Comparison of ENCODE assay signal across 20 cellular contexts in the genomic region with DNA sequence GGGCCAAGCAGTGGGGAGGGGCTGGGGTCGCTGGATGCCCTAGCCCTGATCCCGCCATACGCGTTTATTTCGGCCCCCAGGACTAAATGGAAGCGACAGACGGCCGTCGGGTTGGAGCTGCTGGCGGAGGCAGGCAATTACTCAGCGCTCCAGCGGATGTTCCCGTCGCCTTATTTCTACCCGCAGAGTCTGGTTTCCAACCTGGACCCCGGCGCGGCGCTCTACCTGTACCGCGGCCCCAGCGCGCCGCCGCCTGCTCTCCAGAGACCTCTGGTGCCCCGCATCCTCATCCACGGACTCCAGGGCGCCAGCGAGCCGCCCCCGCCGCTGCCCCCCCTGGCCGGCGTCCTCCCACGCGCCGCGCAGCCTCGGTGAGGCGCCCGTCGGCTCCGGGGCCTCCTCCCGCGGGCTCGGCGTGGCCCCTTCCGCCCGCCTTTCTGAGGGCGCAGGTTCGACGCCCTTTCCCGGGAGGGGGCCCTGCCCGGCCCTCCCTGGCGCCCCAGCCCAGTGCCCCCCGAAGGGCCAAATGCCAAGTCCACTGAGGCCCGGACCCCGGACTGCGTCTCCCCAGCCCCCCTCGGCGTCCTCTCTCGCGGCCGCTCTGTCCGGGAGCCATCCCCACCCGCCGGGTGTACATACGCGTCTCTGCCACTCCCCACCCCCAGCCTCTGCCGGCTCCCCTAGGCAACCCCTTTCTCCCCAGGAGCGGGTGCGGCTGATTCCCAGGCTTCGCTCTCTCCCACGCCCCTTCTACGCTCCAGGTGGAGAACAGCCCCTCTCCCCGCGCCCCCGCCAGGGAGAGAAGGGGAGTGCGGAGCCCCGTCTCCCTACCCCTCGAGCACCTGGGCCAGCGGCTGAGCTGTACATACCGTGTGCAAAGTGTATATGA. TPM values are rescaled to one million over a fixed set of nuclear protein-coding genes. Genes with fewer than 3 reads are reported as not detected.
DNase-seq lines count a peak whose midpoint lies in the region; ATAC-seq and TF ChIP-seq lines count a peak whose summit lies in the region.
"Had no signal": no experiment of that assay in that cellular context is flagged by ENCODE, and none has a peak within 500 bp of the region (broad histone marks: within the 10 kb centered on the region; RNA-seq: fewer than 3 reads in every experiment).

No MANE protein-coding gene starts in this region.

- 4 to 6% (median 5%) methylated on average over 41 to 83 of the region's 83 CpGs for WGBS in spleen, 5 donors

- ATAC-seq in activated naive CD8-positive, alpha-beta T cell treated with anti-CD3 and anti-CD28 coated beads, Interleukin-2, amount 10 ng/mL, durations not matched to agents 7 days and 5 days (ENCODE audit: low read depth) = no peak
- no peak for ATAC-seq in activated naive CD8-positive, alpha-beta T cell treated with anti-CD3 and anti-CD28 coated beads, Interleukin-2, amount 50 U/mL, for 24 hours
- ATAC-seq in stimulated activated memory B cell treated with anti-CD40 and anti-IgM and Interleukin-4, amounts not matched to agents 10 μg/mL and 1 μg/mL and 100 μg/mL, for 72 hours = peak; percentile 16

- H3K27ac Mint-ChIP-seq in activated naive CD8-positive, alpha-beta T cell treated with anti-CD3 and anti-CD28 coated beads, Interleukin-2, amount 10 ng/mL, durations not matched to agents 7 days and 5 days = no peak overlapping the region
- H3K27ac Mint-ChIP-seq in activated naive CD8-positive, alpha-beta T cell treated with anti-CD3 and anti-CD28 coated beads, Interleukin-2, amount 50 U/mL, for 24 hours = no peak overlapping the region
- no peak overlapping the region for H3K27ac Mint-ChIP-seq in stimulated activated memory B cell treated with anti-CD40 and anti-IgM and Interleukin-4, amounts not matched to agents 10 μg/mL and 1 μg/mL and 100 μg/mL, for 72 hours
- H3K27ac Mint-ChIP-seq: activated CD4-positive, alpha-beta memory T cell treated with anti-CD3 and anti-CD28 coated beads, Interleukin-2, amount 10 ng/mL, durations not matched to agents 7 days and 5 days; nephron had no signal

- H3K36me3 Mint-ChIP-seq in activated naive CD8-positive, alpha-beta T cell treated with anti-CD3 and anti-CD28 coated beads, Interleukin-2, amount 10 ng/mL, durations not matched to agents 7 days and 5 days = no peaks in the 10 kb centered on the region
- H3K36me3 Mint-ChIP-seq in activated naive CD8-positive, alpha-beta T cell treated with anti-CD3 and anti-CD28 coated beads, Interleukin-2, amount 50 U/mL, for 24 hours (ENCODE audit: low read depth) = peaks cover 9% of the 10 kb centered on the region
- peaks cover 15% of the 10 kb centered on the region for H3K36me3 Mint-ChIP-seq in stimulated activated memory B cell treated with anti-CD40 and anti-IgM and Interleukin-4, amounts not matched to agents 10 μg/mL and 1 μg/mL and 100 μg/mL, for 72 hours

- POLR2A ChIA-PET in activated naive CD8-positive, alpha-beta T cell treated with anti-CD3 and anti-CD28 coated beads, Interleukin-2, amount 10 ng/mL, durations not matched to agents 7 days and 5 days (lab: Charles Lee) = no interaction called here

- no peaks in the 10 kb centered on the region for H3K9me3 Mint-ChIP-seq in activated naive CD8-positive, alpha-beta T cell treated with anti-CD3 and anti-CD28 coated beads, Interleukin-2, amount 10 ng/mL, durations not matched to agents 7 days and 5 days
- no peaks in the 10 kb centered on the region for H3K9me3 Mint-ChIP-seq in activated naive CD8-positive, alpha-beta T cell treated with anti-CD3 and anti-CD28 coated beads, Interleukin-2, amount 50 U/mL, for 24 hours
- H3K9me3 Mint-ChIP-seq in stimulated activated memory B cell treated with anti-CD40 and anti-IgM and Interleukin-4, amounts not matched to agents 10 μg/mL and 1 μg/mL and 100 μg/mL, for 72 hours = no peaks in the 10 kb centered on the region
- H3K9me3 Mint-ChIP-seq: activated CD4-positive, alpha-beta memory T cell treated with anti-CD3 and anti-CD28 coated beads, Interleukin-2, amount 10 ng/mL, durations not matched to agents 7 days and 5 days; nephron had no signal

- peak overlapping the region; percentile 22 for H3K4me3 ChIP-seq in iPS-15b (ENCODE audit: low read depth, low read length)
- no peak overlapping the region for H3K4me3 ChIP-seq in spleen
- H3K4me3 ChIP-seq: right atrium auricular region, tibial artery had no signal

- H3K9me3 ChIP-seq in iPS-15b (ENCODE audit: control insufficient read depth, insufficient read depth, low read length) = no peaks in the 10 kb centered on the region
- no peaks in the 10 kb centered on the region for H3K9me3 ChIP-seq in spleen
- H3K9me3 ChIP-seq: right atrium auricular region, tibial artery had no signal

- H3K4me3 Mint-ChIP-seq in activated naive CD8-positive, alpha-beta T cell treated with anti-CD3 and anti-CD28 coated beads, Interleukin-2, amount 10 ng/mL, durations not matched to agents 7 days and 5 days = no peak overlapping the region
- no peak overlapping the region for H3K4me3 Mint-ChIP-seq in activated naive CD8-positive, alpha-beta T cell treated with anti-CD3 and anti-CD28 coated beads, Interleukin-2, amount 50 U/mL, for 24 hours
- no peak overlapping the region for H3K4me3 Mint-ChIP-seq in stimulated activated memory B cell treated with anti-CD40 and anti-IgM and Interleukin-4, amounts not matched to agents 10 μg/mL and 1 μg/mL and 100 μg/mL, for 72 hours
- H3K4me3 Mint-ChIP-seq: activated CD4-positive, alpha-beta memory T cell treated with anti-CD3 and anti-CD28 coated beads, Interleukin-2, amount 10 ng/mL, durations not matched to agents 7 days and 5 days; nephron had no signal

- TF ChIP-seq CTCF in spleen (IDR thresholded peaks at IDR 0.05 in 8 of 11, conservative IDR thresholded peaks at IDR 0.05 in 3 of 11) = no peak

- intact Hi-C loops in spleen (cut with DNase I; ENCODE audit: low total_unique reads) = no loop called here

- no peak overlapping the region for H3K27ac ChIP-seq in spleen
- H3K27ac ChIP-seq: right atrium auricular region, tibial artery had no signal

- peaks cover 70% of the 10 kb centered on the region for H3K27me3 Mint-ChIP-seq in activated naive CD8-positive, alpha-beta T cell treated with anti-CD3 and anti-CD28 coated beads, Interleukin-2, amount 10 ng/mL, durations not matched to agents 7 days and 5 days
- H3K27me3 Mint-ChIP-seq in activated naive CD8-positive, alpha-beta T cell treated with anti-CD3 and anti-CD28 coated beads, Interleukin-2, amount 50 U/mL, for 24 hours = peaks cover 58% of the 10 kb centered on the region
- H3K27me3 Mint-ChIP-seq in stimulated activated memory B cell treated with anti-CD40 and anti-IgM and Interleukin-4, amounts not matched to agents 10 μg/mL and 1 μg/mL and 100 μg/mL, for 72 hours = peaks cover 84% of the 10 kb centered on the region

- peaks cover 3% of the 10 kb centered on the region for H3K36me3 ChIP-seq in iPS-15b (ENCODE audit: control insufficient read depth, insufficient read depth, low read length)
- H3K36me3 ChIP-seq in spleen = peaks cover 1 to 17% (median 7%) of the 10 kb centered on the region in 6 donors

- DNase-seq in activated naive CD8-positive, alpha-beta T cell treated with anti-CD3 and anti-CD28 coated beads, Interleukin-2, amount 10 ng/mL, durations not matched to agents 7 days and 5 days = peak; percentile 40
- DNase-seq in activated naive CD8-positive, alpha-beta T cell treated with anti-CD3 and anti-CD28 coated beads, Interleukin-2, amount 50 U/mL, for 24 hours = no peak
- peak; percentile 49 for DNase-seq in NCI-H69 (lab: John Stamatoyannopoulos, UW)
- no peak for DNase-seq in spleen
- DNase-seq in DMS79 (lab: John Stamatoyannopoulos, UW) = no peak
- no peak for DNase-seq in medulla oblongata (ENCODE audit: extremely low spot score)
- DNase-seq: activated CD4-positive, alpha-beta memory T cell treated with anti-CD3 and anti-CD28 coated beads, Interleukin-2, amount 10 ng/mL, durations not matched to agents 7 days and 5 days; activated effector memory CD4-positive, alpha-beta T cell treated with anti-CD3 and anti-CD28 coated beads, Interleukin-2, amount 50 U/mL, for 16 hours; aorta; erythroblast; head of caudate nucleus; NCI-H1105; NCI-H446 treated with DMSO at 0.1 percent for 48 hours; stimulated activated CD4-positive, alpha-beta T cell treated with anti-CD3 and anti-CD28 coated beads, Interleukin-2, amount 100 ng/mL, for 48 hours; tibial artery had no signal

- H3K9ac ChIP-seq in iPS-15b (ENCODE audit: low read depth, low read length) = no peak overlapping the region

- no peak for TF ChIP-seq POLR2A in spleen (IDR thresholded peaks at IDR 0.05)

- H3K27me3 ChIP-seq in iPS-15b (ENCODE audit: control insufficient read depth, insufficient read depth, low read length) (peaks cover 79% of the 10 kb centered on the region), spleen (replicated peaks in 1 of 7) (peaks cover 9 to 88% (median 82%) of the 10 kb centered on the region in 7 donors)

- H3K4me1 Mint-ChIP-seq in activated naive CD8-positive, alpha-beta T cell treated with anti-CD3 and anti-CD28 coated beads, Interleukin-2, amount 10 ng/mL, durations not matched to agents 7 days and 5 days = peaks cover 4% of the 10 kb centered on the region
- peaks cover 6% of the 10 kb centered on the region for H3K4me1 Mint-ChIP-seq in activated naive CD8-positive, alpha-beta T cell treated with anti-CD3 and anti-CD28 coated beads, Interleukin-2, amount 50 U/mL, for 24 hours
- H3K4me1 Mint-ChIP-seq in stimulated activated memory B cell treated with anti-CD40 and anti-IgM and Interleukin-4, amounts not matched to agents 10 μg/mL and 1 μg/mL and 100 μg/mL, for 72 hours = peaks cover 25% of the 10 kb centered on the region

- H3K4me1 ChIP-seq in iPS-15b (ENCODE audit: control insufficient read depth, insufficient read depth, low read length) (peaks cover 26% of the 10 kb centered on the region), spleen (peaks cover 0 to 54% (median 25%) of the 10 kb centered on the region in 6 donors)

RNA-seq across cellular contexts. Expression of a gene that starts 7.0 kb away (rescaled TPM):
- total RNA-seq in activated naive CD8-positive, alpha-beta T cell treated with anti-CD3 and anti-CD28 coated beads, Interleukin-2, amount 10 ng/mL, durations not matched to agents 7 days and 5 days = not detected
- not detected for total RNA-seq in spleen
- polyA plus RNA-seq in spleen = not detected
- total RNA-seq: activated CD4-positive, alpha-beta memory T cell treated with anti-CD3 and anti-CD28 coated beads, Interleukin-2, amount 10 ng/mL, durations not matched to agents 7 days and 5 days; aorta; lower leg skin; right atrium auricular region had no signal
- polyA plus RNA-seq: aorta had no signal

Comparison
In these comparisons a context has a peak if more than half of its experiments do, and no peak if none do; other contexts are left out.
1. DNase-seq: peak in activated naive CD8-positive, alpha-beta T cell treated with anti-CD3 and anti-CD28 coated beads, Interleukin-2, amount 10 ng/mL, durations not matched to agents 7 days and 5 days (single experiment) and NCI-H69 (single experiment); none in activated naive CD8-positive, alpha-beta T cell treated with anti-CD3 and anti-CD28 coated beads, Interleukin-2, amount 50 U/mL, for 24 hours (single experiment), spleen (single experiment), DMS79 (single experiment) and medulla oblongata (single experiment).